Comparison of ENCODE assay signal across 1 cellular context in the genomic region with DNA sequence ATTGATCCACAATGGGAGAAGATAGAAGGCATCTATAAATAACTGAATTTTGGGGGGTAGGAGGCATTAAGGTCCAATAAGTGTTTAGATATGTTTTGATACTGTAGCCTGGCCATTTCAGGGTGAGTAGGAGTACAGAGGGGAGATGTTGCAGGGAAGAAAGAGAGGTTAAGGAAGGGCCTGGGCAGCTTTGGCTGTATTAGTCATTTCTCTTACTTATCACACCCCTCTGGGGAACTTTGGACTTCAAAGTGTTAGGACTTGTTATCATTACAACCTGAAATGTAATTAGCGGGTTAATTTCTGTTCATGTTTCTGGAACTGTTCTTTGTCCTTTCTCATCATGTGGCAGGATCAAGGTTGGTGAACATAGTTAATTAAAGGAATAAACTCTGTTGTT.
TF ChIP-seq lines count a peak whose summit lies in the region.

No MANE protein-coding gene starts in this region.

TF ChIP-seq in K562, 482 proteins besides CTCF, POLR2A, EP300 and RAD21 (continued from another document):
- TF ChIP-seq, protein P1, sequence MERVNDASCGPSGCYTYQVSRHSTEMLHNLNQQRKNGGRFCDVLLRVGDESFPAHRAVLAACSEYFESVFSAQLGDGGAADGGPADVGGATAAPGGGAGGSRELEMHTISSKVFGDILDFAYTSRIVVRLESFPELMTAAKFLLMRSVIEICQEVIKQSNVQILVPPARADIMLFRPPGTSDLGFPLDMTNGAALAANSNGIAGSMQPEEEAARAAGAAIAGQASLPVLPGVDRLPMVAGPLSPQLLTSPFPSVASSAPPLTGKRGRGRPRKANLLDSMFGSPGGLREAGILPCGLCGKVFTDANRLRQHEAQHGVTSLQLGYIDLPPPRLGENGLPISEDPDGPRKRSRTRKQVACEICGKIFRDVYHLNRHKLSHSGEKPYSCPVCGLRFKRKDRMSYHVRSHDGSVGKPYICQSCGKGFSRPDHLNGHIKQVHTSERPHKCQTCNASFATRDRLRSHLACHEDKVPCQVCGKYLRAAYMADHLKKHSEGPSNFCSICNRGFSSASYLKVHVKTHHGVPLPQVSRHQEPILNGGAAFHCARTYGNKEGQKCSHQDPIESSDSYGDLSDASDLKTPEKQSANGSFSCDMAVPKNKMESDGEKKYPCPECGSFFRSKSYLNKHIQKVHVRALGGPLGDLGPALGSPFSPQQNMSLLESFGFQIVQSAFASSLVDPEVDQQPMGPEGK (CRISPR knock-in tag; IDR thresholded peaks at IDR 0.05; ENCODE audit: borderline replicate concordance): no peak
- TF ChIP-seq, protein P2, sequence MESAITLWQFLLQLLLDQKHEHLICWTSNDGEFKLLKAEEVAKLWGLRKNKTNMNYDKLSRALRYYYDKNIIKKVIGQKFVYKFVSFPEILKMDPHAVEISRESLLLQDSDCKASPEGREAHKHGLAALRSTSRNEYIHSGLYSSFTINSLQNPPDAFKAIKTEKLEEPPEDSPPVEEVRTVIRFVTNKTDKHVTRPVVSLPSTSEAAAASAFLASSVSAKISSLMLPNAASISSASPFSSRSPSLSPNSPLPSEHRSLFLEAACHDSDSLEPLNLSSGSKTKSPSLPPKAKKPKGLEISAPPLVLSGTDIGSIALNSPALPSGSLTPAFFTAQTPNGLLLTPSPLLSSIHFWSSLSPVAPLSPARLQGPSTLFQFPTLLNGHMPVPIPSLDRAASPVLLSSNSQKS (CRISPR knock-in tag; IDR thresholded peaks at IDR 0.05): no peak
- TF ChIP-seq YY1 (IDR thresholded peaks at IDR 0.05; ENCODE audit: borderline replicate concordance in 1 of 3, control insufficient read depth in 1 of 3, extremely low read depth in 1 of 3, insufficient read depth in 3 of 3, insufficient read length in 1 of 3, insufficient replicate concordance in 2 of 3, low read depth in 1 of 3, low read length in 2 of 3) (no peak), HEY1 (CRISPR knock-in tag; IDR thresholded peaks at IDR 0.05; ENCODE audit: borderline replicate concordance) (no peak), HNRNPL (IDR thresholded peaks at IDR 0.05; ENCODE audit: low read depth, low read length) (no peak), ZNF431 (CRISPR knock-in tag; IDR thresholded peaks at IDR 0.05) (no peak), STAT5B (CRISPR knock-in tag; IDR thresholded peaks at IDR 0.05) (no peak), POU5F1 (IDR thresholded peaks at IDR 0.05; ENCODE audit: borderline replicate concordance, low read depth, low read length, partially characterized antibody) (no peak), TBL1XR1 (IDR thresholded peaks at IDR 0.05; ENCODE audit: low read length in 2 of 2) (no peak), LARP7 (IDR thresholded peaks at IDR 0.05) (no peak), BHLHE40 (IDR thresholded peaks at IDR 0.05; ENCODE audit: low read length) (no peak), RBM25 (IDR thresholded peaks at IDR 0.05; ENCODE audit: low read depth, low read length, severe bottlenecking) (no peak), ZNF785 (CRISPR knock-in tag; IDR thresholded peaks at IDR 0.05) (no peak), ZNF23 (CRISPR knock-in tag; IDR thresholded peaks at IDR 0.05) (no peak), LEF1 (IDR thresholded peaks at IDR 0.05) (peak; percentile 43; the same call in 1 of the 2 replicates), MYC (IDR thresholded peaks at IDR 0.05; ENCODE audit: low read depth, low read length) (no peak), MYC (CRISPR knock-in tag; IDR thresholded peaks at IDR 0.05; ENCODE audit: borderline replicate concordance, low read depth) (no peak), DMBX1 (CRISPR knock-in tag; IDR thresholded peaks at IDR 0.05; ENCODE audit: borderline replicate concordance) (no peak), SMAD4 (CRISPR knock-in tag; conservative IDR thresholded peaks at IDR 0.05) (no peak), NR4A1 (CRISPR knock-in tag; IDR thresholded peaks at IDR 0.05) (no peak), NR4A1 (tag; IDR thresholded peaks at IDR 0.05) (no peak), ZSCAN32 (CRISPR knock-in tag; IDR thresholded peaks at IDR 0.05) (no peak), ILF3 (IDR thresholded peaks at IDR 0.05; ENCODE audit: borderline replicate concordance) (no peak), TCF7 (IDR thresholded peaks at IDR 0.05; ENCODE audit: borderline replicate concordance) (peak; percentile 74; the same call in 1 of the 2 replicates), ZNF75A (CRISPR knock-in tag; IDR thresholded peaks at IDR 0.05) (no peak), ZBED1 (IDR thresholded peaks at IDR 0.05) (no peak), ZNF507 (tag; conservative IDR thresholded peaks at IDR 0.05) (no peak), BRF1 (IDR thresholded peaks at IDR 0.05; ENCODE audit: borderline replicate concordance, extremely low read depth, insufficient read length) (no peak), FOSL1 (tag; conservative IDR thresholded peaks at IDR 0.05) (peak; percentile 51), JUND (IDR thresholded peaks at IDR 0.05; ENCODE audit: borderline replicate concordance, low read depth, low read length) (peak; percentile 38; the same call in 1 of the 2 replicates), JUND (tag; IDR thresholded peaks at IDR 0.05; ENCODE audit: borderline replicate concordance, low read depth, low read length) (peak; percentile 24; the same call in 1 of the 3 replicates), KLF6 (CRISPR knock-in tag; IDR thresholded peaks at IDR 0.05; ENCODE audit: borderline replicate concordance) (no peak), POLR3A (IDR thresholded peaks at IDR 0.05; ENCODE audit: borderline replicate concordance, extremely low read depth, insufficient read depth, insufficient read length) (no peak), ZNF239 (CRISPR knock-in tag; IDR thresholded peaks at IDR 0.05) (no peak), DIDO1 (tag; IDR thresholded peaks at IDR 0.05; ENCODE audit: low read depth) (no peak), CEBPB (tag; IDR thresholded peaks at IDR 0.05) (no peak)
- TF ChIP-seq, protein P3, sequence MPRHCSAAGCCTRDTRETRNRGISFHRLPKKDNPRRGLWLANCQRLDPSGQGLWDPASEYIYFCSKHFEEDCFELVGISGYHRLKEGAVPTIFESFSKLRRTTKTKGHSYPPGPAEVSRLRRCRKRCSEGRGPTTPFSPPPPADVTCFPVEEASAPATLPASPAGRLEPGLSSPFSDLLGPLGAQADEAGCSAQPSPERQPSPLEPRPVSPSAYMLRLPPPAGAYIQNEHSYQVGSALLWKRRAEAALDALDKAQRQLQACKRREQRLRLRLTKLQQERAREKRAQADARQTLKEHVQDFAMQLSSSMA (CRISPR knock-in tag; IDR thresholded peaks at IDR 0.05): no peak
- TF ChIP-seq, protein P4, sequence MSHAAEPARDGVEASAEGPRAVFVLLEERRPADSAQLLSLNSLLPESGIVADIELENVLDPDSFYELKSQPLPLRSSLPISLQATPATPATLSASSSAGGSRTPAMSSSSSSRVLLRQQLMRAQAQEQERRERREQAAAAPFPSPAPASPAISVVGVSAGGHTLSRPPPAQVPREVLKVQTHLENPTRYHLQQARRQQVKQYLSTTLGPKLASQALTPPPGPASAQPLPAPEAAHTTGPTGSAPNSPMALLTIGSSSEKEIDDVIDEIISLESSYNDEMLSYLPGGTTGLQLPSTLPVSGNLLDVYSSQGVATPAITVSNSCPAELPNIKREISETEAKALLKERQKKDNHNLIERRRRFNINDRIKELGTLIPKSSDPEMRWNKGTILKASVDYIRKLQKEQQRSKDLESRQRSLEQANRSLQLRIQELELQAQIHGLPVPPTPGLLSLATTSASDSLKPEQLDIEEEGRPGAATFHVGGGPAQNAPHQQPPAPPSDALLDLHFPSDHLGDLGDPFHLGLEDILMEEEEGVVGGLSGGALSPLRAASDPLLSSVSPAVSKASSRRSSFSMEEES (CRISPR knock-in tag; IDR thresholded peaks at IDR 0.05): no peak
- TF ChIP-seq, protein P5, sequence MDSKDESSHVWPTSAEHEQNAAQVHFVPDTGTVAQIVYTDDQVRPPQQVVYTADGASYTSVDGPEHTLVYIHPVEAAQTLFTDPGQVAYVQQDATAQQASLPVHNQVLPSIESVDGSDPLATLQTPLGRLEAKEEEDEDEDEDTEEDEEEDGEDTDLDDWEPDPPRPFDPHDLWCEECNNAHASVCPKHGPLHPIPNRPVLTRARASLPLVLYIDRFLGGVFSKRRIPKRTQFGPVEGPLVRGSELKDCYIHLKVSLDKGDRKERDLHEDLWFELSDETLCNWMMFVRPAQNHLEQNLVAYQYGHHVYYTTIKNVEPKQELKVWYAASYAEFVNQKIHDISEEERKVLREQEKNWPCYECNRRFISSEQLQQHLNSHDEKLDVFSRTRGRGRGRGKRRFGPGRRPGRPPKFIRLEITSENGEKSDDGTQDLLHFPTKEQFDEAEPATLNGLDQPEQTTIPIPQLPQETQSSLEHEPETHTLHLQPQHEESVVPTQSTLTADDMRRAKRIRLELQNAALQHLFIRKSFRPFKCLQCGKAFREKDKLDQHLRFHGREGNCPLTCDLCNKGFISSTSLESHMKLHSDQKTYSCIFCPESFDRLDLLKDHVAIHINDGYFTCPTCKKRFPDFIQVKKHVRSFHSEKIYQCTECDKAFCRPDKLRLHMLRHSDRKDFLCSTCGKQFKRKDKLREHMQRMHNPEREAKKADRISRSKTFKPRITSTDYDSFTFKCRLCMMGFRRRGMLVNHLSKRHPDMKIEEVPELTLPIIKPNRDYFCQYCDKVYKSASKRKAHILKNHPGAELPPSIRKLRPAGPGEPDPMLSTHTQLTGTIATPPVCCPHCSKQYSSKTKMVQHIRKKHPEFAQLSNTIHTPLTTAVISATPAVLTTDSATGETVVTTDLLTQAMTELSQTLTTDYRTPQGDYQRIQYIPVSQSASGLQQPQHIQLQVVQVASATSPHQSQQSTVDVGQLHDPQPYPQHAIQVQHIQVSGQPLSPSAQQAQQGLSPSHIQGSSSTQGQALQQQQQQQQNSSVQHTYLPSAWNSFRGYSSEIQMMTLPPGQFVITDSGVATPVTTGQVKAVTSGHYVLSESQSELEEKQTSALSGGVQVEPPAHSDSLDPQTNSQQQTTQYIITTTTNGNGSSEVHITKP (IDR thresholded peaks at IDR 0.05; ENCODE audit: partially characterized antibody): peak; percentile 78
- TF ChIP-seq, protein P6, sequence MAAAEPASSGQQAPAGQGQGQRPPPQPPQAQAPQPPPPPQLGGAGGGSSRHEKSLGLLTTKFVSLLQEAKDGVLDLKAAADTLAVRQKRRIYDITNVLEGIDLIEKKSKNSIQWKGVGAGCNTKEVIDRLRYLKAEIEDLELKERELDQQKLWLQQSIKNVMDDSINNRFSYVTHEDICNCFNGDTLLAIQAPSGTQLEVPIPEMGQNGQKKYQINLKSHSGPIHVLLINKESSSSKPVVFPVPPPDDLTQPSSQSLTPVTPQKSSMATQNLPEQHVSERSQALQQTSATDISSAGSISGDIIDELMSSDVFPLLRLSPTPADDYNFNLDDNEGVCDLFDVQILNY (CRISPR knock-in tag; IDR thresholded peaks at IDR 0.05): no peak
